11 cellular contexts compared by ENCODE assay signal in the genomic region with DNA sequence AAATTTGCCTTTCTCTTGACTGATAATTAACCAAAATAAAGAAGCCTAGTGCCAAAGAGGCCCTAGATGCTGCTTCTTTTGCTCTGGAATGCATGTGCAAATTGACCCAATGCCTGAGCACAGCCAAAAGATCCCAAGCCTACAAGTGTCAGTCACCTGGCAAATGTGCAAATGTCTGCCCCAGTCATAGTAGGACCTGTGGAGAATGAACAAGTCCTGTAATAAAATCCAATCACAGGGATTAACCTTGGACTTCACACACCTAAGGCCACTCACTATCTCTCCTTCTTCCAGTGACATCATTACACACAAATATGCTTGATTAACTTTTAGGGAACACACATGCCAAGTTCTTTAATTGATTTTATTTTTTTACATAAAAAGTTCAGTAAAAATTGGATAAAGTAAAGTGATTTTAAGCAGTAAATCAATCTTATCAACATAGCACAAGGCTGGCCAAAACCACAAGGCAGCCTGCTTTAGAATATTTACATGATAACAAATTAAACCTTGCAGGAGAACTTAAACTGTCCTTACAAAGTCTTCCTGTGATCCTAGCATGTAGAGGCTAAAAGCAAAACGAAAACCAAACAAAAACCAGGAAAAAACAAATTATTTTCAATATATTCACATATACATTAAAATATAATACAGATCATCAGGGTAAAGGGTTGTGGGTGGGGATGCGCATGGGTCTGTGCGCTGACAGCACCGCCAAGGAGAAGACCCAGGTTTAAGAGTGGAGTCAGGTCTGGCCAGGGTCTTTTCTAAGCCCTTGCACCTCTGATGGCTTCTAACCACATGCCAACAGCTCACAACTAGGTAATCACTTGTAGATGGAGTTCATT. TPM values are rescaled to one million over a fixed set of nuclear protein-coding genes. Genes with fewer than 3 reads are reported as not detected.
A peak's percentile ranks its signal among the peaks of the same experiment; 100 is the strongest.
DNase-seq lines count a peak whose midpoint lies in the region; ATAC-seq and TF ChIP-seq lines count a peak whose summit lies in the region.
"Had no signal": no experiment of that assay in that cellular context is flagged by ENCODE, and none has a peak within 500 bp of the region (broad histone marks: within the 10 kb centered on the region; RNA-seq: fewer than 3 reads in every experiment).

No MANE protein-coding gene starts in this region.

- BruUV-seq in A673 (replicated peaks; lab: Mats Ljungman, UMichigan), result TSS peak; percentile 77

- CTCF ChIA-PET in A673 (lab: Charles Lee), result no interaction called here

- ATAC-seq in activated T-helper 17 cell treated with anti-CD3 and anti-CD28 coated beads, Interleukin-2, amount 50 U/mL, for 72 hours (replicated peaks), result no peak
- ATAC-seq in left lobe of liver (peak; percentile 77), GM18907 (IDR thresholded peaks at IDR 0.05; ENCODE audit: unreplicated experiment) (no peak)

- H3K27ac ChIP-seq in A673 (ENCODE audit: low read depth, low read length, poor library complexity, severe bottlenecking) (no peak overlapping the region), DOHH2 (ENCODE audit: low read depth, low read length) (peak overlapping the region; percentile 49; the same call in 1 of the 2 replicates), esophagus squamous epithelium (peak overlapping the region in 1 of 4 donors; percentile 11), thyroid gland (no peak overlapping the region)
- no peak overlapping the region for H3K27ac ChIP-seq in effector memory CD4-positive, alpha-beta T cell (ENCODE audit: insufficient read depth, low read length, poor library complexity, severe bottlenecking)
- H3K27ac ChIP-seq: C4-2B, cardiac muscle cell had no signal

- peak overlapping the region; percentile 62 for H3K4me2 ChIP-seq in DOHH2 (ENCODE audit: low read length)

- H3K4me3 ChIP-seq in A673 (ENCODE audit: low read depth, low read length, poor library complexity, severe bottlenecking) (no peak overlapping the region), DOHH2 (ENCODE audit: low read length) (no peak overlapping the region), esophagus squamous epithelium (no peak overlapping the region), thyroid gland (replicated peaks in 1 of 3) (no peak overlapping the region)
- no peak overlapping the region for H3K4me3 ChIP-seq in effector memory CD4-positive, alpha-beta T cell (ENCODE audit: insufficient read depth, low read depth, low read length, poor library complexity, severe bottlenecking)
- H3K4me3 ChIP-seq: cardiac muscle cell had no signal

- no peaks in the 10 kb centered on the region for H3K9me3 ChIP-seq in A673 (ENCODE audit: low read depth, low read length, poor library complexity, severe bottlenecking)
- no peaks in the 10 kb centered on the region for H3K9me3 ChIP-seq in DOHH2 (ENCODE audit: control insufficient read depth, insufficient read depth, low read length)
- H3K9me3 ChIP-seq in esophagus squamous epithelium, result no peaks in the 10 kb centered on the region
- no peaks in the 10 kb centered on the region for H3K9me3 ChIP-seq in effector memory CD4-positive, alpha-beta T cell (ENCODE audit: control insufficient read depth, low read length)
- H3K9me3 ChIP-seq in thyroid gland, result no peaks in the 10 kb centered on the region

- H3K4me1 ChIP-seq in A673 (ENCODE audit: insufficient read depth, low read length, poor library complexity, severe bottlenecking) (peaks cover 15% of the 10 kb centered on the region), DOHH2 (ENCODE audit: control insufficient read depth, low read length) (peaks cover 32% of the 10 kb centered on the region), esophagus squamous epithelium (peaks cover 0 to 42% (median 0%) of the 10 kb centered on the region in 3 donors), thyroid gland (peaks cover 22 to 30% of the 10 kb centered on the region in 2 donors)
- H3K4me1 ChIP-seq in effector memory CD4-positive, alpha-beta T cell (ENCODE audit: control insufficient read depth, insufficient read depth, low read length, poor library complexity, severe bottlenecking), result peaks cover 9% of the 10 kb centered on the region

- no peaks in the 10 kb centered on the region for H3K36me3 ChIP-seq in A673 (ENCODE audit: insufficient read depth, low read length, poor library complexity, severe bottlenecking)
- peaks cover 53% of the 10 kb centered on the region for H3K36me3 ChIP-seq in DOHH2 (ENCODE audit: control insufficient read depth, low read length)
- peaks cover 7 to 84% (median 21%) of the 10 kb centered on the region in 3 donors for H3K36me3 ChIP-seq in esophagus squamous epithelium
- H3K36me3 ChIP-seq in effector memory CD4-positive, alpha-beta T cell (ENCODE audit: control insufficient read depth, insufficient read depth, low read length), result peaks cover 37% of the 10 kb centered on the region
- peaks cover 4 to 8% of the 10 kb centered on the region in 2 donors for H3K36me3 ChIP-seq in thyroid gland

- H3K27me3 ChIP-seq in A673 (replicated peaks; ENCODE audit: insufficient read depth, low read depth, low read length, poor library complexity), result no peaks in the 10 kb centered on the region
- no peaks in the 10 kb centered on the region for H3K27me3 ChIP-seq in DOHH2 (ENCODE audit: control insufficient read depth, low read length)
- H3K27me3 ChIP-seq in esophagus squamous epithelium, result no peaks in the 10 kb centered on the region
- H3K27me3 ChIP-seq in effector memory CD4-positive, alpha-beta T cell (replicated peaks; ENCODE audit: control insufficient read depth, insufficient read depth, low read length, poor library complexity, severe bottlenecking), result no peaks in the 10 kb centered on the region
- no peaks in the 10 kb centered on the region for H3K27me3 ChIP-seq in thyroid gland
- H3K27me3 ChIP-seq: cardiac muscle cell had no signal

- TF ChIP-seq CTCF in A673 (conservative IDR thresholded peaks at IDR 0.05; ENCODE audit: low read depth, low read length) (no peak), DOHH2 (IDR thresholded peaks at IDR 0.05; ENCODE audit: low read depth, low read length, poor library complexity, severe bottlenecking) (no peak), esophagus squamous epithelium (IDR thresholded peaks at IDR 0.05) (no peak), thyroid gland (IDR thresholded peaks at IDR 0.05) (no peak)

- DNase-seq in A673 (ENCODE audit: low spot score) (no peak), left lobe of liver (ENCODE audit: low spot score) (peak; percentile 72), esophagus squamous epithelium (lab: John Stamatoyannopoulos, UW) (no peak), thyroid gland (no peak)
- no peak for DNase-seq in effector memory CD4-positive, alpha-beta T cell
- DNase-seq: NCI-H2029 had no signal

- H3K79me2 ChIP-seq in DOHH2 (ENCODE audit: control insufficient read depth, low read length), result no peaks in the 10 kb centered on the region

- POLR2A ChIA-PET in A673 (lab: Charles Lee; ENCODE audit: low non-redundant PET), result interaction anchor here (0.5 kb wide), 1 partner anchor 39 kb away, joined by 11 read pairs; no protein-coding TSS in a partner anchor

- no peaks in the 10 kb centered on the region for H3K9me3 Mint-ChIP-seq in activated T-helper 17 cell treated with anti-CD3 and anti-CD28 coated beads, Interleukin-2, amount 50 U/mL, for 72 hours

- intact Hi-C loops in A673 (cut with micrococcal nuclease; ENCODE audit: unreplicated experiment), result no loop called here
- intact Hi-C loops in esophagus squamous epithelium (cut with DNase I), result no loop called here
- intact Hi-C loops in thyroid gland (cut with DNase I), result no loop called here

- TF ChIP-seq POLR2A in esophagus squamous epithelium (IDR thresholded peaks at IDR 0.05), result no peak
- TF ChIP-seq POLR2A in thyroid gland (IDR thresholded peaks at IDR 0.05), result no peak

- H3K36me3 Mint-ChIP-seq in activated T-helper 17 cell treated with anti-CD3 and anti-CD28 coated beads, Interleukin-2, amount 50 U/mL, for 72 hours (ENCODE audit: low read depth), result peaks cover 48% of the 10 kb centered on the region

- H3K4me1 Mint-ChIP-seq in activated T-helper 17 cell treated with anti-CD3 and anti-CD28 coated beads, Interleukin-2, amount 50 U/mL, for 72 hours, result peaks cover 31% of the 10 kb centered on the region

- 86 to 89% methylated on average over 4 of the region's 4 CpGs for WGBS in esophagus squamous epithelium, 2 donors
- WGBS in thyroid gland, 2 donors, result 92 to 94% methylated on average over 4 of the region's 4 CpGs

- H3K9me2 ChIP-seq in DOHH2 (replicated peaks; ENCODE audit: control insufficient read depth, low read length), result no peaks in the 10 kb centered on the region

- H3K27me3 Mint-ChIP-seq in activated T-helper 17 cell treated with anti-CD3 and anti-CD28 coated beads, Interleukin-2, amount 50 U/mL, for 72 hours, result no peaks in the 10 kb centered on the region

- H3K27ac Mint-ChIP-seq in activated T-helper 17 cell treated with anti-CD3 and anti-CD28 coated beads, Interleukin-2, amount 50 U/mL, for 72 hours, result peak overlapping the region; percentile 90

- H3K4me3 Mint-ChIP-seq in activated T-helper 17 cell treated with anti-CD3 and anti-CD28 coated beads, Interleukin-2, amount 50 U/mL, for 72 hours, result peak overlapping the region; percentile 76

- no peaks in the 10 kb centered on the region for H4K20me1 ChIP-seq in DOHH2 (ENCODE audit: control insufficient read depth, insufficient read depth, low read depth, low read length)

- H3F3A ChIP-seq in DOHH2 (ENCODE audit: control insufficient read depth, insufficient read depth), result peaks cover 12% of the 10 kb centered on the region

RNA-seq across cellular contexts. Expression of a gene that starts 36.8 kb away (rescaled TPM):
- total RNA-seq in A673 (2021) (15.7 and 17.8 TPM in 2 replicates), left lobe of liver (12.2 TPM), esophagus squamous epithelium (100 to 1,000 TPM; 128 to 297 (median 185) TPM), thyroid gland (10 to 100 TPM; 19.4 to 38.6 (median 27.5) TPM)
- 100 to 1,000 TPM; 140 to 169 TPM for total RNA-seq in activated T-helper 17 cell treated with anti-CD3 and anti-CD28 coated beads, Interleukin-2, amount 50 U/mL, for 72 hours

RNA-seq across cellular contexts. Expression of a gene that starts 39.8 kb away (rescaled TPM):
- 28.2 and 31.3 TPM in 2 replicates for total RNA-seq in A673 (2021)
- 10 to 100 TPM; 46.9 to 59.8 TPM for total RNA-seq in activated T-helper 17 cell treated with anti-CD3 and anti-CD28 coated beads, Interleukin-2, amount 50 U/mL, for 72 hours
- total RNA-seq in left lobe of liver, result 19.3 TPM
- 10 to 100 TPM; 55.5 to 87.5 (median 67.5) TPM for total RNA-seq in esophagus squamous epithelium
- 10 to 100 TPM; 43.2 to 60.6 (median 51.8) TPM for total RNA-seq in thyroid gland
